21 cellular contexts compared by ENCODE assay signal in the genomic region with DNA sequence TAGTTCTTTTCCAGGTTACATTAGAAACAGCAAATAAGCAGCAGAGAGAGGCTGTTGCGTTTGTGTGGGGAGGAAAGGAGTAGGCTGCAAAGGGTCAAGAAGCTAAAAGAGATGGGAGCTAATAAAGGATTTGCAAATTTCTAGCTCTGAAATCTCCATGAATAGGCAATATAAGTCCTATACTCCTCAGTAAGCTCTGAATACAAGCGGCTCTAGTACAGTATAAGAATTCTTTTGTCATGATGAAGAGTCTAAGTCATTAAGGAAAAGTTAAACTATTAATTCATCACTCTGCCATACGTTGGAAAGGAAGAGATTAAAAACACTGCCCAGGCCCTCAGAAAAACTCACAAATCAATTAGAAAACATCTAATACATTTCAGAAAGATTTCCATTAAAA. TPM values are rescaled to one million over a fixed set of nuclear protein-coding genes. Genes with fewer than 3 reads are reported as not detected.
DNase-seq lines count a peak whose midpoint lies in the region; ATAC-seq and TF ChIP-seq lines count a peak whose summit lies in the region.
"Had no signal": no experiment of that assay in that cellular context is flagged by ENCODE, and none has a peak within 500 bp of the region (broad histone marks: within the 10 kb centered on the region; RNA-seq: fewer than 3 reads in every experiment).

No MANE protein-coding gene starts in this region.

- H3K4me1 Mint-ChIP-seq in neural progenitor cell: peaks cover 11% of the 10 kb centered on the region

- H3K36me3 ChIP-seq in HAP-1 (replicated peaks) (peaks cover 4% of the 10 kb centered on the region), SK-N-SH (replicated peaks in 1 of 2; ENCODE audit: control insufficient read depth in 1 of 2, insufficient read depth in 2 of 2, low read length in 1 of 2) (peaks cover 11 to 38% of the 10 kb centered on the region in 2 experiments), neural progenitor cell (no peaks in the 10 kb centered on the region), upper lobe of left lung (peaks cover 0 to 14% (median 2%) of the 10 kb centered on the region in 4 donors)

- H3K27me3 ChIP-seq in HAP-1 (ENCODE audit: low read depth) (no peaks in the 10 kb centered on the region), SK-N-SH (ENCODE audit: insufficient read depth) (no peaks in the 10 kb centered on the region), neural progenitor cell (no peaks in the 10 kb centered on the region), upper lobe of left lung (no peaks in the 10 kb centered on the region)
- H3K27me3 ChIP-seq: BLaER1 had no signal

- H3K4me2 ChIP-seq in SK-N-SH (no peak overlapping the region), neural progenitor cell (no peak overlapping the region)
- H3K4me2 ChIP-seq: BLaER1 had no signal

- TF ChIP-seq CTCF in SK-N-SH (IDR thresholded peaks at IDR 0.05) (no peak), neural progenitor cell (IDR thresholded peaks at IDR 0.05) (no peak), upper lobe of left lung (IDR thresholded peaks at IDR 0.05) (no peak)

- TF ChIP-seq POLR2A in upper lobe of left lung (IDR thresholded peaks at IDR 0.05): no peak

- POLR2A ChIA-PET in SK-N-SH (lab: Yijun Ruan, JAX): no interaction called here

- CTCF ChIA-PET in SK-N-SH (lab: Yijun Ruan, JAX): interaction anchor here (0.9 kb wide), 1 partner anchor 410 kb away, joined by 3 read pairs; no protein-coding TSS in a partner anchor

- H3K4me1 ChIP-seq in HAP-1 (peaks cover 28% of the 10 kb centered on the region), SK-N-SH (ENCODE audit: control insufficient read depth in 1 of 2, insufficient read depth in 2 of 2, low read depth in 1 of 2, low read length in 1 of 2) (no peaks in the 10 kb centered on the region), neural progenitor cell (peaks cover 11% of the 10 kb centered on the region), upper lobe of left lung (no peaks in the 10 kb centered on the region)
- H3K4me1 ChIP-seq: BLaER1, Caco-2 had no signal

- no peak for TF ChIP-seq RAD21 in SK-N-SH (IDR thresholded peaks at IDR 0.05; ENCODE audit: low read length)

- H3K27ac Mint-ChIP-seq in neural progenitor cell: no peak overlapping the region
- H3K27ac Mint-ChIP-seq: B cell; CD4-positive, CD25-positive, alpha-beta regulatory T cell; CD8-positive, alpha-beta T cell had no signal

- H3K4me3 ChIP-seq in HAP-1 (no peak overlapping the region), SK-N-SH (ENCODE audit: low read depth in 2 of 2, low read length in 1 of 2) (no peak overlapping the region), neural progenitor cell (no peak overlapping the region), upper lobe of left lung (no peak overlapping the region)
- H3K4me3 ChIP-seq: BLaER1 had no signal

- 66% methylated on average over 3 of the region's 3 CpGs for WGBS in SK-N-SH (ENCODE audit: low lambda C conversion rate)
- WGBS in upper lobe of left lung, 2 donors: 57 to 92% methylated on average over 3 of the region's 3 CpGs

- H3F3A ChIP-seq in SK-N-SH (replicated peaks; ENCODE audit: insufficient read depth) (peaks cover 3% of the 10 kb centered on the region), neural progenitor cell (ENCODE audit: low read depth) (peaks cover 10% of the 10 kb centered on the region)

- H3K36me3 Mint-ChIP-seq in neural progenitor cell: peaks cover 17% of the 10 kb centered on the region

- no peak overlapping the region for H3K27ac ChIP-seq in SK-N-SH (ENCODE audit: low read depth in 2 of 2, low read length in 1 of 2)
- H3K27ac ChIP-seq in neural progenitor cell: peak overlapping the region; percentile 11
- no peak overlapping the region for H3K27ac ChIP-seq in upper lobe of left lung
- H3K27ac ChIP-seq: 22Rv1, BLaER1, C4-2B had no signal

- H3K9me2 ChIP-seq in SK-N-SH: no peaks in the 10 kb centered on the region

- no peaks in the 10 kb centered on the region for H3K9me3 ChIP-seq in HAP-1
- no peaks in the 10 kb centered on the region for H3K9me3 ChIP-seq in SK-N-SH
- H3K9me3 ChIP-seq in neural progenitor cell (ENCODE audit: low read depth): no peaks in the 10 kb centered on the region
- no peaks in the 10 kb centered on the region for H3K9me3 ChIP-seq in upper lobe of left lung
- H3K9me3 ChIP-seq: BLaER1, Caco-2 had no signal

- peak overlapping the region; percentile 18; the same call in 1 of the 2 replicates for H2AFZ ChIP-seq in SK-N-SH (ENCODE audit: low read depth)
- no peak overlapping the region for H2AFZ ChIP-seq in neural progenitor cell (replicated peaks)

- H3K4me3 Mint-ChIP-seq in neural progenitor cell: no peak overlapping the region
- H3K4me3 Mint-ChIP-seq: B cell; CD4-positive, CD25-positive, alpha-beta regulatory T cell; CD8-positive, alpha-beta T cell had no signal

- in situ Hi-C loops in HAP-1 (cut with MboI; ENCODE audit: low sequenced_read_pairs): no loop called here

- intact Hi-C loops in left ventricle myocardium superior (cut with micrococcal nuclease): no loop called here

- H3K9me3 Mint-ChIP-seq in neural progenitor cell: no peaks in the 10 kb centered on the region
- H3K9me3 Mint-ChIP-seq: CD4-positive, CD25-positive, alpha-beta regulatory T cell; CD8-positive, alpha-beta T cell had no signal

- ATAC-seq in left ventricle myocardium superior: no peak
- ATAC-seq in activated CD4-positive, CD25-positive, alpha-beta regulatory T cell treated with anti-CD3 and anti-CD28 coated beads, Interleukin-2, amount 50 U/mL, for 24 hours: no peak
- ATAC-seq in upper lobe of left lung (ENCODE audit: low FRiP score in 2 of 2): no peak
- no peak for ATAC-seq in HG02973 (IDR thresholded peaks at IDR 0.05; ENCODE audit: unreplicated experiment)
- ATAC-seq: CD8-positive, alpha-beta T cell had no signal

- H3K9ac ChIP-seq in SK-N-SH (no peak overlapping the region), neural progenitor cell (no peak overlapping the region)
- H3K9ac ChIP-seq: BLaER1 had no signal

- H3K79me2 ChIP-seq in SK-N-SH (ENCODE audit: insufficient read depth) (no peaks in the 10 kb centered on the region), neural progenitor cell (ENCODE audit: low read depth) (no peaks in the 10 kb centered on the region)

- TF ChIP-seq EP300 in SK-N-SH (IDR thresholded peaks at IDR 0.05; ENCODE audit: borderline replicate concordance in 1 of 2, low read depth in 1 of 2, low read length in 1 of 2) (no peak), upper lobe of left lung (IDR thresholded peaks at IDR 0.05) (no peak)

- H4K20me1 ChIP-seq in SK-N-SH (ENCODE audit: insufficient read depth): no peaks in the 10 kb centered on the region
- H4K20me1 ChIP-seq in neural progenitor cell (ENCODE audit: low read depth): peaks cover 3% of the 10 kb centered on the region
- H4K20me1 ChIP-seq: BLaER1 had no signal

- H3K27me3 Mint-ChIP-seq in neural progenitor cell (ENCODE audit: insufficient read depth, low read depth): no peaks in the 10 kb centered on the region
- H3K27me3 Mint-ChIP-seq: B cell; CD4-positive, CD25-positive, alpha-beta regulatory T cell had no signal

- DNase-seq in EH (ENCODE audit: low read depth) (peak; percentile 33), HAP-1 (ENCODE audit: low spot score in 2 of 2) (peak; percentile 18 to 98), SK-N-SH (no peak), neural progenitor cell (ENCODE audit: low spot score) (no peak), left ventricle myocardium superior (no peak), upper lobe of left lung (no peak)
- DNase-seq: Caco-2; CD4-positive, CD25-positive, alpha-beta regulatory T cell; CD8-positive, alpha-beta T cell; DMS153; DND-41; EL; GF-D8; GOT3; HCEC 1CT had no signal

TF ChIP-seq in SK-N-SH, 30 proteins besides CTCF, POLR2A, EP300 and RAD21:
- no peak for TF ChIP-seq TCF12 (IDR thresholded peaks at IDR 0.05)
- TF ChIP-seq, protein P1, sequence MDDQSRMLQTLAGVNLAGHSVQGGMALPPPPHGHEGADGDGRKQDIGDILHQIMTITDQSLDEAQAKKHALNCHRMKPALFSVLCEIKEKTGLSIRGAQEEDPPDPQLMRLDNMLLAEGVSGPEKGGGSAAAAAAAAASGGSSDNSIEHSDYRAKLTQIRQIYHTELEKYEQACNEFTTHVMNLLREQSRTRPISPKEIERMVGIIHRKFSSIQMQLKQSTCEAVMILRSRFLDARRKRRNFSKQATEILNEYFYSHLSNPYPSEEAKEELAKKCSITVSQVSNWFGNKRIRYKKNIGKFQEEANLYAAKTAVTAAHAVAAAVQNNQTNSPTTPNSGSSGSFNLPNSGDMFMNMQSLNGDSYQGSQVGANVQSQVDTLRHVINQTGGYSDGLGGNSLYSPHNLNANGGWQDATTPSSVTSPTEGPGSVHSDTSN (IDR thresholded peaks at IDR 0.05): peak; percentile 37; the same call in 1 of the 2 replicates
TF ChIP-seq in SK-N-SH: peak in this region for 1.

RNA-seq across cellular contexts. Expression of a gene that starts 59.3 kb away (rescaled TPM):
- polyA plus RNA-seq in SK-N-SH (2012; rRNA removed): 0.71 and 1.4 TPM in 2 replicates
- 1.2 and 1.5 TPM in 2 replicates for polyA plus RNA-seq in SK-N-SH (2012; cell fraction: cytosol; rRNA removed)
- polyA plus RNA-seq in SK-N-SH (2012; cell fraction: nucleus; rRNA removed): 1.8 and 2.4 TPM in 2 replicates
- total RNA-seq in neural progenitor cell (ENCODE audit: low replicate concordance) (23.5 and 191 TPM in 2 replicates), left ventricle myocardium superior (1.3 TPM), upper lobe of left lung (10 to 100 TPM in 3 of 6 donors, 1 to 10 TPM in 3; 2.3 to 58.9 (median 8.4) TPM)

Comparison
In these comparisons a context has a peak if more than half of its experiments do, and no peak if none do; other contexts are left out.
1. DNase-seq: peak in EH (single experiment) and HAP-1 (2 of 2); none in SK-N-SH (single experiment), neural progenitor cell (single experiment), left ventricle myocardium superior (single experiment) and upper lobe of left lung (0 of 2).